In genomic region chr10:34813626-34814227, GRCh38 we compare ENCODE assay signal across 8 cellular contexts. TPM values are rescaled to one million over a fixed set of nuclear protein-coding genes. Genes with fewer than 3 reads are reported as not detected.
DNase-seq lines count a peak whose midpoint lies in the region; ATAC-seq lines count a peak whose summit lies in the region.

No MANE protein-coding gene starts in this region.

- H2BK15ac ChIP-seq in mesendoderm (replicated peaks; ENCODE audit: low read depth): no peak overlapping the region

- DNase-seq in CD4-positive, alpha-beta memory T cell: no peak
- DNase-seq in MG63 (peak; percentile 34), dermis blood vessel endothelial cell (peak; percentile 61), mesendoderm (peak; percentile 70), KBM-7 (no peak), NCI-H187 treated with DMSO at 0.1 percent for 48 hours (lab: John Stamatoyannopoulos, UW) (no peak), NCI-H1417 treated with DMSO at 0.1 percent for 48 hours (lab: John Stamatoyannopoulos, UW) (no peak)

- H3K4ac ChIP-seq in mesendoderm (ENCODE audit: low read depth, low read length): peak overlapping the region; percentile 83

- H3K18ac ChIP-seq in mesendoderm (ENCODE audit: low read length): peak overlapping the region; percentile 100

- peaks cover 14% of the 10 kb centered on the region for H3K27me3 ChIP-seq in CD4-positive, alpha-beta memory T cell (ENCODE audit: insufficient read depth, low read length)
- H3K27me3 ChIP-seq in MG63 (peaks cover 2% of the 10 kb centered on the region; the same call in 1 of the 2 replicates), mesendoderm (ENCODE audit: insufficient read depth, low read length, poor library complexity) (no peaks in the 10 kb centered on the region)

- H3K9me3 ChIP-seq in CD4-positive, alpha-beta memory T cell (ENCODE audit: control insufficient read depth in 1 of 2, low read length in 2 of 2): no peaks in the 10 kb centered on the region
- H3K9me3 ChIP-seq in MG63: no peaks in the 10 kb centered on the region

- no peak overlapping the region for H4K8ac ChIP-seq in mesendoderm (ENCODE audit: low read depth, low read length)

- H3K27me3 Mint-ChIP-seq in CD4-positive, alpha-beta memory T cell: peaks cover 44 to 45% of the 10 kb centered on the region in 2 donors

- WGBS in mesendoderm (ENCODE audit: extremely low coverage, insufficient coverage, low lambda C conversion rate): no CpG with 5 or more reads among the region's 19 CpGs

- H3K36me3 ChIP-seq in CD4-positive, alpha-beta memory T cell (ENCODE audit: insufficient read depth, low read length): no peaks in the 10 kb centered on the region
- H3K36me3 ChIP-seq in MG63: no peaks in the 10 kb centered on the region; the same call in 1 of the 2 replicates
- H3K36me3 ChIP-seq in mesendoderm (ENCODE audit: control insufficient read depth, insufficient read depth, low read length): no peaks in the 10 kb centered on the region

- peaks cover 51% of the 10 kb centered on the region for H3K79me2 ChIP-seq in mesendoderm (ENCODE audit: control insufficient read depth, insufficient read depth, low read length)

- peak overlapping the region; percentile 96 for H2BK120ac ChIP-seq in mesendoderm (ENCODE audit: low read depth, low read length)

- H3K27ac ChIP-seq in CD4-positive, alpha-beta memory T cell (ENCODE audit: low read depth, low read length): no peak overlapping the region
- peak overlapping the region; percentile 91 for H3K27ac ChIP-seq in mesendoderm (ENCODE audit: low read depth, low read length)

- POLR2A ChIA-PET in CD4-positive, alpha-beta memory T cell (lab: Charles Lee; ENCODE audit: partially characterized antibody): no interaction called here

- no peak for ATAC-seq in HG02571 (IDR thresholded peaks at IDR 0.05; ENCODE audit: unreplicated experiment)

- H3K4me1 Mint-ChIP-seq in CD4-positive, alpha-beta memory T cell: peaks cover 4 to 20% (median 13%) of the 10 kb centered on the region in 4 donors

- peak overlapping the region; percentile 29 for H3K23ac ChIP-seq in mesendoderm (ENCODE audit: low read length)

- H2AK5ac ChIP-seq in mesendoderm (ENCODE audit: low read length): no peak overlapping the region

- peak overlapping the region; percentile 92 for H3K56ac ChIP-seq in mesendoderm (ENCODE audit: low read length)

- no peak overlapping the region for H3K4me3 ChIP-seq in CD4-positive, alpha-beta memory T cell (ENCODE audit: low read length in 2 of 2)
- peak overlapping the region; percentile 88 for H3K4me3 ChIP-seq in MG63
- H3K4me3 ChIP-seq in mesendoderm (ENCODE audit: low read length): peak overlapping the region; percentile 73

- peak overlapping the region; percentile 73 for H3K9ac ChIP-seq in mesendoderm (ENCODE audit: low read length)

- in situ Hi-C loops in KBM-7 (cut with MboI; ENCODE audit: low pct_unique_long_range_greater_than_20kb, low sequenced_read_pairs): no loop called here

- CTCF ChIA-PET in CD4-positive, alpha-beta memory T cell (lab: Charles Lee; ENCODE audit: partially characterized antibody): interaction anchor here (1.5 kb wide), 1 partner anchor 9 kb away, joined by 3 read pairs; no protein-coding TSS in a partner anchor

- peaks cover 18% of the 10 kb centered on the region for H3K79me1 ChIP-seq in mesendoderm (ENCODE audit: low read length)

- intact Hi-C loops in CD4-positive, alpha-beta memory T cell (cut with micrococcal nuclease): no loop called here

- no peaks in the 10 kb centered on the region for H3K9me3 Mint-ChIP-seq in CD4-positive, alpha-beta memory T cell

- no peak overlapping the region for H4K5ac ChIP-seq in mesendoderm (ENCODE audit: low read length)

- H3K36me3 Mint-ChIP-seq in CD4-positive, alpha-beta memory T cell: no peaks in the 10 kb centered on the region

- peak overlapping the region; percentile 72 for H3K4me2 ChIP-seq in mesendoderm (ENCODE audit: low read length)

- H3K4me1 ChIP-seq in CD4-positive, alpha-beta memory T cell (ENCODE audit: insufficient read depth, low read length): peaks cover 7% of the 10 kb centered on the region
- H3K4me1 ChIP-seq in mesendoderm (ENCODE audit: control insufficient read depth, low read depth, low read length): peaks cover 20% of the 10 kb centered on the region

- H3K27ac Mint-ChIP-seq in CD4-positive, alpha-beta memory T cell: no peak overlapping the region

- H2BK5ac ChIP-seq in mesendoderm (ENCODE audit: low read length): peak overlapping the region; percentile 5

- H3K4me3 Mint-ChIP-seq in CD4-positive, alpha-beta memory T cell: peak overlapping the region in 7 of 8 donors; percentile 25 to 72 (median 61)

RNA-seq across cellular contexts. Expression of gene PARD3, which starts 1.4 kb away (rescaled TPM):
- under 1 TPM in 1 of 2 experiments, not detected in 1; 0.25 TPM for total RNA-seq in CD4-positive, alpha-beta memory T cell
- polyA plus RNA-seq in CD4-positive, alpha-beta memory T cell: under 1 TPM in 1 of 2 donors, not detected in 1; 0.13 TPM
- total RNA-seq in MG63 (2014; rRNA removed; shearing (Covaris generic); ENCODE audit: low replicate concordance): 50.0 and 52.6 TPM in 2 replicates
- 36.4 and 54.7 TPM in 2 replicates for total RNA-seq in dermis blood vessel endothelial cell
- 54.6 TPM for polyA plus RNA-seq in mesendoderm (2013, experiment 1 of 2)
- polyA plus RNA-seq in mesendoderm (2013, experiment 2 of 2): 55.6 TPM

Comparison
In these comparisons a context has a peak if more than half of its experiments do, and no peak if none do; other contexts are left out.
1. DNase-seq: peak in MG63 (single experiment), dermis blood vessel endothelial cell (single experiment) and mesendoderm (single experiment); none in CD4-positive, alpha-beta memory T cell (0 of 5), KBM-7 (single experiment), NCI-H187 treated with DMSO at 0.1 percent for 48 hours (single experiment) and NCI-H1417 treated with DMSO at 0.1 percent for 48 hours (single experiment).
2. H3K4me3 ChIP-seq: peak in MG63 (single experiment) and mesendoderm (single experiment); none in CD4-positive, alpha-beta memory T cell (0 of 2).
3. RNA of gene PARD3, which starts 1.4 kb away (total RNA-seq): 50.0 to 52.6 TPM in MG63 and 36.4 to 54.7 TPM in dermis blood vessel endothelial cell; 0.25 TPM in CD4-positive, alpha-beta memory T cell; every median in the first group is over 10 times any median in the second.